ENCODE assay signal across 1 cellular context in the genomic region with DNA sequence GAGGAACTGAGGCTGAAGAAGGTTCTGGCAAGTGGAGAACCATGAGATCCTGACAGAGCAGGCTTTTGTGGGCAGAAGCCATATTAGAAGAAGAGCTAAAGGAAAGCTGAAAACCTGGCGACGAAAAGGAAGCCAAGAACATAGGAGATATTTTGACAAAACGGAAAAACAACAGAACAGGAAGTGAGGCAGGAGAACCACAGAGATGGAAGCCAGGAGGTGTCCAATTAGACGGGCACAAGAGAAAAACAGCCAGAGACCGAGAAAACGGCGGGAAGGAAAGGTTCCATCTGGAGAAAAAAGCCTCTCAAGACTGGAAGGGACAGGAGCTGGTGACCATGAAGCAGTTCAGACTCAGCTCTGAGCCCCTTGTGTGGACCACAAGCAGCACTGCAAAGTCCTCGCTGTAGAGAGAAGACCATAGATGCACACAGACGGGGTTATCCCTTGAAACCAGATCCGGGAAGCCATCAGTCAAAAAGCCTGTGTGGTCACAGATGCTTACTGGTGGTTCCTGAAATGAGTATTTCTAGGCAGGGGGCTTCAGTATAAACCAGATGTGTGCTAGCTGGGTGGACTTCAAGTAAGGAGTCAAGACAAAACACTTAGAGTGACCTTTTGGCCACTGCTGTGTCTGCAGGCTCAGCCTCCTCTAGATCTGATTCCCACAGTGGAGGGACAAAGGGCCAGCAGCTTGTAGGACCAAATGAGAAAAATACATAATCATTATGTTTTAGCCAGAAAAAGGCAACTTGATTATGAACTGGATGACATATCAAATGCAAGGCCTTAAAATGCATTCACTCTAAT.
A peak's percentile ranks its signal among the peaks of the same experiment; 100 is the strongest.
TF ChIP-seq lines count a peak whose summit lies in the region.

No MANE protein-coding gene starts in this region.

TF ChIP-seq in GM12878, 131 proteins besides CTCF, POLR2A, EP300 and RAD21:
- TF ChIP-seq CBFB (IDR thresholded peaks at IDR 0.05; ENCODE audit: low read depth) = no peak
- 0 out of 2 replicates have a peak, but pooled peaks have one; percentile 34 for TF ChIP-seq IRF4 (IDR thresholded peaks at IDR 0.05; ENCODE audit: low read depth, low read length)
- no peak for TF ChIP-seq STAT1 (conservative IDR thresholded peaks at IDR 0.05)
- TF ChIP-seq RUNX3 (IDR thresholded peaks at IDR 0.05; ENCODE audit: low read length) = peak; percentile 53
- no peak for TF ChIP-seq PRDM15 (CRISPR knock-in tag; IDR thresholded peaks at IDR 0.05)
